Comparison of ENCODE assay signal across 1 cellular context in the genomic region with DNA sequence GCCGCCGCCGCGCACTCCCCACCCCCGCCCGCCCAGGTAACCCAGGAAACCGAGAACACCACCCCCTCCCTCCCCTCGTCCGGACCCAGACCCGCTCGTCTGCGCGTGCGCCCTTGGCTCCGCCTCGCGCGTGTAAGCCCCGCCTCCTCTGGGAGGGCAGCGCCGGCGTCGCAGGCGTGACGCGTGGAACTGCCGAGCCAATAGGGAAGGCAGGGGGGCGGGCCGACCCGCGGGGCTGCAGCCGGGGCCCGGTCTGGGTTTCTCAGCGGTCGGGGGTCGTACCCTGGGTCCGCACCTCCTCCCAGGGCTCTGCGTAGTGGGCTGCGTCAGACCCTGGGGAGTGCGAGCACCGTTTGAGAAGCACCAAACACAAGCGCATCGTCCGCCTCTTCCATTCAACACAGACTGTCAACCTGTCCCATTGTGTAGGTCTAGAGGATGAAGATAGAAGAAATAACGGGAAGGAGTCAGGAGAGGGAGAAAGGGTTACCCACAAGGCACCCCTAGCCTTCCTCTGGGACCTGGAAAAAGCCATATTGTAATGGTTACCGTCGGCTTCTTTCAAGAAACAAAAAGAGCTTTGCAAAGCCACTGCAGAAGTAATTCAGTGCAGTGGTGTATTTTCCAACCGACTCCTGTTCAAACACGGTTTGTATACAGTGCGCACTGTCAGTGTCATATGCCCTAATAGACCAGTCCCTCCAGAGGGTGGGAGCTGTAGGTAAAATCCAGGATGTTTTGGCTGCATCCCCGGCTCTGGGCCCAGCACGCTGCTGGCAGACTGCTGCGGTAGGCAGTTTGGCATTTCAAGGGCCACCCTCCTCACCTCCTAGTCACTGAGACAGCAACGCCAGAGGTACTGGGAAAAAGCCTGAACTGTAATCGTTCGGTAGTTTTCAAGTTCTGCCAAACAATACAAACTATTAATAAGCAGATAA.
A peak's percentile ranks its signal among the peaks of the same experiment; 100 is the strongest.
TF ChIP-seq lines count a peak whose summit lies in the region.

No MANE protein-coding gene starts in this region.

TF ChIP-seq in HepG2, 621 proteins besides CTCF, POLR2A, EP300 and RAD21 (continued from another document and continues in another):
- TF ChIP-seq, protein P1, sequence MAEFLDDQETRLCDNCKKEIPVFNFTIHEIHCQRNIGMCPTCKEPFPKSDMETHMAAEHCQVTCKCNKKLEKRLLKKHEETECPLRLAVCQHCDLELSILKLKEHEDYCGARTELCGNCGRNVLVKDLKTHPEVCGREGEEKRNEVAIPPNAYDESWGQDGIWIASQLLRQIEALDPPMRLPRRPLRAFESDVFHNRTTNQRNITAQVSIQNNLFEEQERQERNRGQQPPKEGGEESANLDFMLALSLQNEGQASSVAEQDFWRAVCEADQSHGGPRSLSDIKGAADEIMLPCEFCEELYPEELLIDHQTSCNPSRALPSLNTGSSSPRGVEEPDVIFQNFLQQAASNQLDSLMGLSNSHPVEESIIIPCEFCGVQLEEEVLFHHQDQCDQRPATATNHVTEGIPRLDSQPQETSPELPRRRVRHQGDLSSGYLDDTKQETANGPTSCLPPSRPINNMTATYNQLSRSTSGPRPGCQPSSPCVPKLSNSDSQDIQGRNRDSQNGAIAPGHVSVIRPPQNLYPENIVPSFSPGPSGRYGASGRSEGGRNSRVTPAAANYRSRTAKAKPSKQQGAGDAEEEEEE (CRISPR knock-in tag; IDR thresholded peaks at IDR 0.05; ENCODE audit: borderline replicate concordance): peak; percentile 90; the same call in 1 of the 2 replicates
- TF ChIP-seq NFYC (CRISPR knock-in tag; IDR thresholded peaks at IDR 0.05): peak; percentile 88
- TF ChIP-seq ZBTB20 (CRISPR knock-in tag; IDR thresholded peaks at IDR 0.05; ENCODE audit: borderline replicate concordance, low read depth): no peak
- no peak for TF ChIP-seq CBFB (CRISPR knock-in tag; IDR thresholded peaks at IDR 0.05)
- peak; percentile 85 for TF ChIP-seq ATF1 (CRISPR knock-in tag; IDR thresholded peaks at IDR 0.05)
- no peak for TF ChIP-seq ZNF121 (CRISPR knock-in tag; IDR thresholded peaks at IDR 0.05)
- 0 out of 2 replicates have a peak, but pooled peaks have one; percentile 30 for TF ChIP-seq ZSCAN29 (CRISPR knock-in tag; conservative IDR thresholded peaks at IDR 0.05)
- TF ChIP-seq, protein P2, sequence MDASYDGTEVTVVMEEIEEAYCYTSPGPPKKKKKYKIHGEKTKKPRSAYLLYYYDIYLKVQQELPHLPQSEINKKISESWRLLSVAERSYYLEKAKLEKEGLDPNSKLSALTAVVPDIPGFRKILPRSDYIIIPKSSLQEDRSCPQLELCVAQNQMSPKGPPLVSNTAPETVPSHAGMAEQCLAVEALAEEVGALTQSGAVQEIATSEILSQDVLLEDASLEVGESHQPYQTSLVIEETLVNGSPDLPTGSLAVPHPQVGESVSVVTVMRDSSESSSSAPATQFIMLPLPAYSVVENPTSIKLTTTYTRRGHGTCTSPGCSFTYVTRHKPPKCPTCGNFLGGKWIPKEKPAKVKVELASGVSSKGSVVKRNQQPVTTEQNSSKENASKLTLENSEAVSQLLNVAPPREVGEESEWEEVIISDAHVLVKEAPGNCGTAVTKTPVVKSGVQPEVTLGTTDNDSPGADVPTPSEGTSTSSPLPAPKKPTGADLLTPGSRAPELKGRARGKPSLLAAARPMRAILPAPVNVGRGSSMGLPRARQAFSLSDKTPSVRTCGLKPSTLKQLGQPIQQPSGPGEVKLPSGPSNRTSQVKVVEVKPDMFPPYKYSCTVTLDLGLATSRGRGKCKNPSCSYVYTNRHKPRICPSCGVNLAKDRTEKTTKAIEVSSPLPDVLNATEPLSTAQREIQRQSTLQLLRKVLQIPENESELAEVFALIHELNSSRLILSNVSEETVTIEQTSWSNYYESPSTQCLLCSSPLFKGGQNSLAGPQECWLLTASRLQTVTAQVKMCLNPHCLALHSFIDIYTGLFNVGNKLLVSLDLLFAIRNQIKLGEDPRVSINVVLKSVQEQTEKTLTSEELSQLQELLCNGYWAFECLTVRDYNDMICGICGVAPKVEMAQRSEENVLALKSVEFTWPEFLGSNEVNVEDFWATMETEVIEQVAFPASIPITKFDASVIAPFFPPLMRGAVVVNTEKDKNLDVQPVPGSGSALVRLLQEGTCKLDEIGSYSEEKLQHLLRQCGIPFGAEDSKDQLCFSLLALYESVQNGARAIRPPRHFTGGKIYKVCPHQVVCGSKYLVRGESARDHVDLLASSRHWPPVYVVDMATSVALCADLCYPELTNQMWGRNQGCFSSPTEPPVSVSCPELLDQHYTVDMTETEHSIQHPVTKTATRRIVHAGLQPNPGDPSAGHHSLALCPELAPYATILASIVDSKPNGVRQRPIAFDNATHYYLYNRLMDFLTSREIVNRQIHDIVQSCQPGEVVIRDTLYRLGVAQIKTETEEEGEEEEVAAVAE (CRISPR knock-in tag; IDR thresholded peaks at IDR 0.05; ENCODE audit: borderline replicate concordance): no peak
- TF ChIP-seq DMAP1 (CRISPR knock-in tag; IDR thresholded peaks at IDR 0.05): peak; percentile 45; the same call in 1 of the 2 replicates
- TF ChIP-seq ATAD3A (CRISPR knock-in tag; IDR thresholded peaks at IDR 0.05): no peak
- TF ChIP-seq ATRX (CRISPR knock-in tag; IDR thresholded peaks at IDR 0.05; ENCODE audit: borderline replicate concordance): no peak
- no peak for TF ChIP-seq ZNF274 (CRISPR knock-in tag; IDR thresholded peaks at IDR 0.05)
- no peak for TF ChIP-seq CBX2 (IDR thresholded peaks at IDR 0.05; ENCODE audit: low read depth, low read length)
- TF ChIP-seq CBX2 (CRISPR knock-in tag; IDR thresholded peaks at IDR 0.05; ENCODE audit: low read depth): no peak
- TF ChIP-seq ZNF34 (CRISPR knock-in tag; IDR thresholded peaks at IDR 0.05; ENCODE audit: borderline replicate concordance): no peak
- TF ChIP-seq, protein P3, sequence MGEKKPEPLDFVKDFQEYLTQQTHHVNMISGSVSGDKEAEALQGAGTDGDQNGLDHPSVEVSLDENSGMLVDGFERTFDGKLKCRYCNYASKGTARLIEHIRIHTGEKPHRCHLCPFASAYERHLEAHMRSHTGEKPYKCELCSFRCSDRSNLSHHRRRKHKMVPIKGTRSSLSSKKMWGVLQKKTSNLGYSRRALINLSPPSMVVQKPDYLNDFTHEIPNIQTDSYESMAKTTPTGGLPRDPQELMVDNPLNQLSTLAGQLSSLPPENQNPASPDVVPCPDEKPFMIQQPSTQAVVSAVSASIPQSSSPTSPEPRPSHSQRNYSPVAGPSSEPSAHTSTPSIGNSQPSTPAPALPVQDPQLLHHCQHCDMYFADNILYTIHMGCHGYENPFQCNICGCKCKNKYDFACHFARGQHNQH (CRISPR knock-in tag; IDR thresholded peaks at IDR 0.05): no peak
- peak; percentile 30; the same call in 1 of the 2 replicates for TF ChIP-seq GATAD2A (CRISPR knock-in tag; IDR thresholded peaks at IDR 0.05)
- TF ChIP-seq ZNF441 (CRISPR knock-in tag; IDR thresholded peaks at IDR 0.05; ENCODE audit: borderline replicate concordance): peak; percentile 32; the same call in 1 of the 2 replicates
- TF ChIP-seq, protein P4, sequence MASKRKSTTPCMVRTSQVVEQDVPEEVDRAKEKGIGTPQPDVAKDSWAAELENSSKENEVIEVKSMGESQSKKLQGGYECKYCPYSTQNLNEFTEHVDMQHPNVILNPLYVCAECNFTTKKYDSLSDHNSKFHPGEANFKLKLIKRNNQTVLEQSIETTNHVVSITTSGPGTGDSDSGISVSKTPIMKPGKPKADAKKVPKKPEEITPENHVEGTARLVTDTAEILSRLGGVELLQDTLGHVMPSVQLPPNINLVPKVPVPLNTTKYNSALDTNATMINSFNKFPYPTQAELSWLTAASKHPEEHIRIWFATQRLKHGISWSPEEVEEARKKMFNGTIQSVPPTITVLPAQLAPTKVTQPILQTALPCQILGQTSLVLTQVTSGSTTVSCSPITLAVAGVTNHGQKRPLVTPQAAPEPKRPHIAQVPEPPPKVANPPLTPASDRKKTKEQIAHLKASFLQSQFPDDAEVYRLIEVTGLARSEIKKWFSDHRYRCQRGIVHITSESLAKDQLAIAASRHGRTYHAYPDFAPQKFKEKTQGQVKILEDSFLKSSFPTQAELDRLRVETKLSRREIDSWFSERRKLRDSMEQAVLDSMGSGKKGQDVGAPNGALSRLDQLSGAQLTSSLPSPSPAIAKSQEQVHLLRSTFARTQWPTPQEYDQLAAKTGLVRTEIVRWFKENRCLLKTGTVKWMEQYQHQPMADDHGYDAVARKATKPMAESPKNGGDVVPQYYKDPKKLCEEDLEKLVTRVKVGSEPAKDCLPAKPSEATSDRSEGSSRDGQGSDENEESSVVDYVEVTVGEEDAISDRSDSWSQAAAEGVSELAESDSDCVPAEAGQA (IDR thresholded peaks at IDR 0.05; ENCODE audit: low read depth): 0 out of 2 replicates have a peak, but pooled peaks have one; percentile 35
- TF ChIP-seq, protein P4 (CRISPR knock-in tag; IDR thresholded peaks at IDR 0.05; ENCODE audit: borderline replicate concordance): no peak
- TF ChIP-seq SIN3A (IDR thresholded peaks at IDR 0.05; ENCODE audit: borderline replicate concordance, low read depth, low read length): peak; percentile 78; the same call in 1 of the 2 replicates
- no peak for TF ChIP-seq ZNF138 (CRISPR knock-in tag; IDR thresholded peaks at IDR 0.05; ENCODE audit: low read depth)
- 0 out of 2 replicates have a peak, but pooled peaks have one; percentile 16 for TF ChIP-seq HES4 (CRISPR knock-in tag; IDR thresholded peaks at IDR 0.05; ENCODE audit: borderline replicate concordance)
- TF ChIP-seq, protein P5, sequence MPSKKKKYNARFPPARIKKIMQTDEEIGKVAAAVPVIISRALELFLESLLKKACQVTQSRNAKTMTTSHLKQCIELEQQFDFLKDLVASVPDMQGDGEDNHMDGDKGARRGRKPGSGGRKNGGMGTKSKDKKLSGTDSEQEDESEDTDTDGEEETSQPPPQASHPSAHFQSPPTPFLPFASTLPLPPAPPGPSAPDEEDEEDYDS (CRISPR knock-in tag; IDR thresholded peaks at IDR 0.05): peak; percentile 67; the same call in 1 of the 2 replicates
- TF ChIP-seq ZNF891 (CRISPR knock-in tag; IDR thresholded peaks at IDR 0.05): 0 out of 2 replicates have a peak, but pooled peaks have one; percentile 17
- 0 out of 2 replicates have a peak, but pooled peaks have one; percentile 40 for TF ChIP-seq ZIK1 (CRISPR knock-in tag; IDR thresholded peaks at IDR 0.05; ENCODE audit: borderline replicate concordance, low read depth)
- TF ChIP-seq, protein P6, sequence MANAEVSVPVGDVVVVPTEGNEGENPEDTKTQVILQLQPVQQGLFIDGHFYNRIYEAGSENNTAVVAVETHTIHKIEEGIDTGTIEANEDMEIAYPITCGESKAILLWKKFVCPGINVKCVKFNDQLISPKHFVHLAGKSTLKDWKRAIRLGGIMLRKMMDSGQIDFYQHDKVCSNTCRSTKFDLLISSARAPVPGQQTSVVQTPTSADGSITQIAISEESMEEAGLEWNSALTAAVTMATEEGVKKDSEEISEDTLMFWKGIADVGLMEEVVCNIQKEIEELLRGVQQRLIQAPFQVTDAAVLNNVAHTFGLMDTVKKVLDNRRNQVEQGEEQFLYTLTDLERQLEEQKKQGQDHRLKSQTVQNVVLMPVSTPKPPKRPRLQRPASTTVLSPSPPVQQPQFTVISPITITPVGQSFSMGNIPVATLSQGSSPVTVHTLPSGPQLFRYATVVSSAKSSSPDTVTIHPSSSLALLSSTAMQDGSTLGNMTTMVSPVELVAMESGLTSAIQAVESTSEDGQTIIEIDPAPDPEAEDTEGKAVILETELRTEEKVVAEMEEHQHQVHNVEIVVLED (CRISPR knock-in tag; IDR thresholded peaks at IDR 0.05; ENCODE audit: borderline replicate concordance): peak; percentile 61; the same call in 1 of the 2 replicates
- TF ChIP-seq, protein P7, sequence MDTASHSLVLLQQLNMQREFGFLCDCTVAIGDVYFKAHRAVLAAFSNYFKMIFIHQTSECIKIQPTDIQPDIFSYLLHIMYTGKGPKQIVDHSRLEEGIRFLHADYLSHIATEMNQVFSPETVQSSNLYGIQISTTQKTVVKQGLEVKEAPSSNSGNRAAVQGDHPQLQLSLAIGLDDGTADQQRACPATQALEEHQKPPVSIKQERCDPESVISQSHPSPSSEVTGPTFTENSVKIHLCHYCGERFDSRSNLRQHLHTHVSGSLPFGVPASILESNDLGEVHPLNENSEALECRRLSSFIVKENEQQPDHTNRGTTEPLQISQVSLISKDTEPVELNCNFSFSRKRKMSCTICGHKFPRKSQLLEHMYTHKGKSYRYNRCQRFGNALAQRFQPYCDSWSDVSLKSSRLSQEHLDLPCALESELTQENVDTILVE (CRISPR knock-in tag; IDR thresholded peaks at IDR 0.05): no peak; the same call in 1 of the 2 replicates
- TF ChIP-seq MTA1 (CRISPR knock-in tag; IDR thresholded peaks at IDR 0.05; ENCODE audit: borderline replicate concordance): peak; percentile 48; the same call in 1 of the 2 replicates
- TF ChIP-seq FOXK2 (IDR thresholded peaks at IDR 0.05): no peak
- peak; percentile 87 for TF ChIP-seq NFYB (CRISPR knock-in tag; IDR thresholded peaks at IDR 0.05)
- TF ChIP-seq MAZ (IDR thresholded peaks at IDR 0.05; ENCODE audit: borderline replicate concordance, low read depth, low read length): peak; percentile 24; the same call in 1 of the 2 replicates
- peak; percentile 44 for TF ChIP-seq MAZ (CRISPR knock-in tag; IDR thresholded peaks at IDR 0.05; ENCODE audit: low read depth)
- TF ChIP-seq ATM (IDR thresholded peaks at IDR 0.05; ENCODE audit: borderline replicate concordance): no peak
- peak; percentile 51; the same call in 1 of the 2 replicates for TF ChIP-seq KDM2A (CRISPR knock-in tag; IDR thresholded peaks at IDR 0.05; ENCODE audit: borderline replicate concordance, low read depth)
- TF ChIP-seq PHF20 (CRISPR knock-in tag; IDR thresholded peaks at IDR 0.05): peak; percentile 73
